Comparison of ENCODE assay signal across 12 cellular contexts in genomic region chr11:109956124-109956793, GRCh38.
A peak's percentile ranks its signal among the peaks of the same experiment; 100 is the strongest.
DNase-seq lines count a peak whose midpoint lies in the region; ATAC-seq and TF ChIP-seq lines count a peak whose summit lies in the region.
"Had no signal": no experiment of that assay in that cellular context is flagged by ENCODE, and none has a peak within 500 bp of the region (broad histone marks: within the 10 kb centered on the region; RNA-seq: fewer than 3 reads in every experiment).

No MANE protein-coding gene starts in this region.

- H3K27ac ChIP-seq in DOHH2 (ENCODE audit: low read depth, low read length) (no peak overlapping the region), stomach (no peak overlapping the region), brain microvascular endothelial cell (no peak overlapping the region)
- H3K27ac ChIP-seq: breast epithelium, uterus had no signal

- ATAC-seq in GM18907 (IDR thresholded peaks at IDR 0.05; ENCODE audit: unreplicated experiment) = peak; percentile 79
- peak; percentile 71 for ATAC-seq in HG02678 (IDR thresholded peaks at IDR 0.05; ENCODE audit: unreplicated experiment)
- ATAC-seq in HG03571 (IDR thresholded peaks at IDR 0.05; ENCODE audit: unreplicated experiment) = peak; percentile 69

- TF ChIP-seq CTCF in DOHH2 (IDR thresholded peaks at IDR 0.05; ENCODE audit: low read depth, low read length, poor library complexity, severe bottlenecking) = no peak
- TF ChIP-seq CTCF in stomach (IDR thresholded peaks at IDR 0.05) = no peak
- no peak for TF ChIP-seq CTCF in brain microvascular endothelial cell (IDR thresholded peaks at IDR 0.05; ENCODE audit: low read depth, low read length, missing control alignments)

- H3K36me3 ChIP-seq in DOHH2 (ENCODE audit: control insufficient read depth, low read length) (no peaks in the 10 kb centered on the region), stomach (no peaks in the 10 kb centered on the region), brain microvascular endothelial cell (replicated peaks) (no peaks in the 10 kb centered on the region)
- H3K36me3 ChIP-seq: breast epithelium, uterus had no signal

- no peaks in the 10 kb centered on the region for H4K20me1 ChIP-seq in DOHH2 (ENCODE audit: control insufficient read depth, insufficient read depth, low read depth, low read length)

- no peaks in the 10 kb centered on the region for H3K9me2 ChIP-seq in DOHH2 (replicated peaks; ENCODE audit: control insufficient read depth, low read length)

- H3K79me2 ChIP-seq in DOHH2 (ENCODE audit: control insufficient read depth, low read length) = no peaks in the 10 kb centered on the region

- in situ Hi-C loops in brain microvascular endothelial cell (cut with HindIII; ENCODE audit: low pct_ligation_motif_present, low sequenced_read_pairs) = no loop called here

- H3K4me1 ChIP-seq in DOHH2 (ENCODE audit: control insufficient read depth, low read length) (peaks cover 11% of the 10 kb centered on the region), stomach (peaks cover 0 to 8% (median 3%) of the 10 kb centered on the region in 4 donors)
- H3K4me1 ChIP-seq: breast epithelium, uterus had no signal

- no peak overlapping the region for H3K4me3 ChIP-seq in DOHH2 (ENCODE audit: low read length)
- H3K4me3 ChIP-seq in stomach = no peak overlapping the region
- no peak overlapping the region for H3K4me3 ChIP-seq in brain microvascular endothelial cell (ENCODE audit: low read depth, low read length)
- H3K4me3 ChIP-seq: breast epithelium, uterus had no signal

- TF ChIP-seq EP300 in stomach (IDR thresholded peaks at IDR 0.05) = no peak

- WGBS in stomach, 5 donors = 76 to 84% (median 78%) methylated on average over 3 of the region's 3 CpGs

- no peaks in the 10 kb centered on the region for H3K9me3 ChIP-seq in DOHH2 (ENCODE audit: control insufficient read depth, insufficient read depth, low read length)
- H3K9me3 ChIP-seq in stomach = no peaks in the 10 kb centered on the region
- H3K9me3 ChIP-seq: breast epithelium, uterus had no signal

- peak overlapping the region; percentile 12; the same call in 1 of the 2 replicates for H3K4me2 ChIP-seq in DOHH2 (ENCODE audit: low read length)

- intact Hi-C loops in stomach (cut with DNase I; ENCODE audit: low total_unique reads) = no loop called here

- DNase-seq in stomach (no peak), brain microvascular endothelial cell (no peak), ecto neural progenitor cell (ENCODE audit: low spot score) (no peak)
- DNase-seq in activated CD4-positive, CD25-positive, alpha-beta regulatory T cell (lab: John Stamatoyannopoulos, UW) = no peak
- DNase-seq: activated CD4-positive, CD25-positive, alpha-beta regulatory T cell treated with anti-CD3 and anti-CD28 coated beads, Interleukin-2, amount 50 U/mL, for 72 hours; NK-92 treated with Interleukin-12 subunit alpha and Interleukin-12 subunit beta, amount 100 ng/mL, for 24 hours; uterus had no signal

- TF ChIP-seq POLR2A in stomach (IDR thresholded peaks at IDR 0.05) = no peak

- no peaks in the 10 kb centered on the region for H3F3A ChIP-seq in DOHH2 (ENCODE audit: control insufficient read depth, insufficient read depth)

- no peaks in the 10 kb centered on the region for H3K27me3 ChIP-seq in DOHH2 (ENCODE audit: control insufficient read depth, low read length)
- no peaks in the 10 kb centered on the region for H3K27me3 ChIP-seq in stomach
- H3K27me3 ChIP-seq in brain microvascular endothelial cell (replicated peaks) = no peaks in the 10 kb centered on the region
- H3K27me3 ChIP-seq: uterus had no signal
